1 cellular context compared by ENCODE assay signal in genomic region chr1:61083799-61084385, GRCh38.
TF ChIP-seq lines count a peak whose summit lies in the region.

No MANE protein-coding gene starts in this region.

TF ChIP-seq in SK-N-SH treated with all-trans-retinoic acid at 6 μM for 48 hours, 23 proteins besides CTCF, POLR2A, EP300 and RAD21 (continued from another document):
- TF ChIP-seq TSHZ2 (CRISPR knock-in tag; IDR thresholded peaks at IDR 0.05) (no peak), RARB (CRISPR knock-in tag; IDR thresholded peaks at IDR 0.05) (no peak), ZNF70 (CRISPR knock-in tag; IDR thresholded peaks at IDR 0.05) (no peak), ZC3H10 (CRISPR knock-in tag; IDR thresholded peaks at IDR 0.05) (no peak), ISL1 (CRISPR knock-in tag; IDR thresholded peaks at IDR 0.05) (no peak), GLIS3 (CRISPR knock-in tag; IDR thresholded peaks at IDR 0.05) (no peak)
